9 cellular contexts compared by ENCODE assay signal in the genomic region with DNA sequence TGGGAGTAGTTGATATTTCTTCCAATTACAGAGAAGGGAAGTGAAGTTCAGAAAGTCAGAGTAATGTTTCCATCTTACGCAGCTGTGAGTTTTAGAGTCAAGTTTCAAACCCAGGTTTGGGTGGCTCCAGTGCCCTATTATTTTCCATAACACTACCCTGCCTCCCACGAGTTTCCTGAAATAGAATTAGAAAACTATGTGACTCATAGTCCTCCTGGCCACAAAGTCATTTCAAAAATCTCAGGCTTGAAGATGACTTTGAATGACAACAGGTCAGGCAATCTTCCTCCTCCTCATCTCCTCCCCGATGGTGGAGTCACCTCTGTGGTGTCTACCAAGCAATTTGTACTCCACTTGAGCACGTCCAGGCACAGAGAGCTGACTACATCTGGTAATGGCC.
DNase-seq lines count a peak whose midpoint lies in the region; ATAC-seq, FAIRE-seq and TF ChIP-seq lines count a peak whose summit lies in the region.
"Had no signal": no experiment of that assay in that cellular context is flagged by ENCODE, and none has a peak within 500 bp of the region (broad histone marks: within the 10 kb centered on the region; RNA-seq: fewer than 3 reads in every experiment).

No MANE protein-coding gene starts in this region.

- peaks cover 85% of the 10 kb centered on the region for H3K4me1 Mint-ChIP-seq in activated naive CD8-positive, alpha-beta T cell treated with anti-CD3 and anti-CD28 coated beads for 36 hours
- no peaks in the 10 kb centered on the region for H3K4me1 Mint-ChIP-seq in glutamatergic neuron (ENCODE audit: low read depth, unreplicated experiment)

- no peaks in the 10 kb centered on the region for H3K4me1 ChIP-seq in HepG2 (ENCODE audit: insufficient read depth, low read length)

- no peak for TF ChIP-seq EP300 in HepG2 (IDR thresholded peaks at IDR 0.05; ENCODE audit: low read depth in 2 of 2, low read length in 2 of 2)
- no peak for TF ChIP-seq EP300 in HepG2 (CRISPR knock-in tag; IDR thresholded peaks at IDR 0.05; ENCODE audit: borderline replicate concordance)

- H4K20me1 ChIP-seq in HepG2 (ENCODE audit: insufficient read depth, low read length): no peaks in the 10 kb centered on the region

- no peaks in the 10 kb centered on the region for H3K27me3 ChIP-seq in HepG2 (ENCODE audit: control insufficient read depth in 1 of 2, insufficient read depth in 2 of 2, low read length in 2 of 2)

- peak overlapping the region; percentile 22 for H3K4me3 Mint-ChIP-seq in activated naive CD8-positive, alpha-beta T cell treated with anti-CD3 and anti-CD28 coated beads for 36 hours
- no peak overlapping the region for H3K4me3 Mint-ChIP-seq in glutamatergic neuron (ENCODE audit: unreplicated experiment)

- BruUV-seq in HepG2 (replicated peaks; lab: Mats Ljungman, UMichigan): no TSS peak

- FAIRE-seq in urothelium cell line (lab: Jason Lieb, UNC) (peak; percentile 73), HepG2 (lab: Jason Lieb, UNC) (no peak)
- FAIRE-seq: islet of Langerhans had no signal

- intact Hi-C loops in HepG2 (cut with micrococcal nuclease; ENCODE audit: unreplicated experiment): no loop called here

- ATAC-seq in HG03108 (IDR thresholded peaks at IDR 0.05; ENCODE audit: unreplicated experiment) (peak; percentile 35), HepG2 (no peak)

- no peak overlapping the region for H3K4me3 ChIP-seq in HepG2 (replicated peaks in 1 of 3; ENCODE audit: insufficient read depth in 1 of 3, low read depth in 2 of 3, low read length in 3 of 3)

- peaks cover 24% of the 10 kb centered on the region for H3K36me3 Mint-ChIP-seq in activated naive CD8-positive, alpha-beta T cell treated with anti-CD3 and anti-CD28 coated beads for 36 hours
- no peaks in the 10 kb centered on the region for H3K36me3 Mint-ChIP-seq in glutamatergic neuron (ENCODE audit: unreplicated experiment)

- no peak overlapping the region for H3K27ac ChIP-seq in HepG2 (ENCODE audit: extremely low read length, insufficient read depth, low read length)

- TF ChIP-seq CTCF in HepG2 (CRISPR knock-in tag; IDR thresholded peaks at IDR 0.05): no peak
- TF ChIP-seq CTCF in glutamatergic neuron (IDR thresholded peaks at IDR 0.05; ENCODE audit: partially characterized antibody, unreplicated experiment): no peak

- H3K36me3 ChIP-seq in HepG2 (replicated peaks in 1 of 2; ENCODE audit: control insufficient read depth in 1 of 2, insufficient read depth in 2 of 2, low read length in 2 of 2): no peaks in the 10 kb centered on the region

- H2AFZ ChIP-seq in HepG2 (ENCODE audit: low read length): no peak overlapping the region

- H3K4me2 ChIP-seq in HepG2 (ENCODE audit: low read depth, low read length): no peak overlapping the region

- CTCF ChIA-PET in HepG2 (lab: Yijun Ruan, JAX; ENCODE audit: low intra/inter-chr PET ratio, low total read pairs): no interaction called here

- TF ChIP-seq POLR2A in HepG2 (IDR thresholded peaks at IDR 0.05; ENCODE audit: insufficient read depth in 1 of 2, low read depth in 2 of 2, low read length in 2 of 2): no peak

- H3K9me3 Mint-ChIP-seq in activated naive CD8-positive, alpha-beta T cell treated with anti-CD3 and anti-CD28 coated beads for 36 hours: peaks cover 27% of the 10 kb centered on the region
- H3K9me3 Mint-ChIP-seq in glutamatergic neuron (ENCODE audit: unreplicated experiment): no peaks in the 10 kb centered on the region

- no peak overlapping the region for H3K9ac ChIP-seq in HepG2 (ENCODE audit: insufficient read depth, low read depth, low read length)

- H3K79me2 ChIP-seq in HepG2 (ENCODE audit: insufficient read depth, low read length): no peaks in the 10 kb centered on the region

- H3K27me3 Mint-ChIP-seq in activated naive CD8-positive, alpha-beta T cell treated with anti-CD3 and anti-CD28 coated beads for 36 hours: no peaks in the 10 kb centered on the region
- no peaks in the 10 kb centered on the region for H3K27me3 Mint-ChIP-seq in glutamatergic neuron (ENCODE audit: unreplicated experiment)

- peak overlapping the region; percentile 68 for H3K27ac Mint-ChIP-seq in activated naive CD8-positive, alpha-beta T cell treated with anti-CD3 and anti-CD28 coated beads for 36 hours
- no peak overlapping the region for H3K27ac Mint-ChIP-seq in glutamatergic neuron (ENCODE audit: unreplicated experiment)

- peak; percentile 21 for DNase-seq in stimulated activated CD4-positive, alpha-beta T cell treated with anti-CD3 and anti-CD28 coated beads, Interleukin-12 subunit alpha, Interleukin-12 subunit beta, amount 100 ng/mL, for 4 hours
- no peak for DNase-seq in stimulated activated CD4-positive, alpha-beta T cell treated with anti-CD3 and anti-CD28 coated beads, Interleukin-4, amount 100 ng/mL, for 1 hour
- DNase-seq in activated naive CD8-positive, alpha-beta T cell treated with anti-CD3 and anti-CD28 coated beads for 36 hours: peak; percentile 55
- DNase-seq in urothelium cell line (ENCODE audit: low spot score) (peak; percentile 63), NCI-H128 (lab: John Stamatoyannopoulos, UW; ENCODE audit: unreplicated experiment) (no peak), HepG2 (ENCODE audit: low spot score) (no peak), glutamatergic neuron (no peak)

- TF ChIP-seq RAD21 in HepG2 (CRISPR knock-in tag; IDR thresholded peaks at IDR 0.05): no peak

- WGBS in HepG2 (ENCODE audit: low lambda C conversion rate): 15% methylated on average over 4 of the region's 4 CpGs

- H3K9me3 ChIP-seq in HepG2 (ENCODE audit: low read length): no peaks in the 10 kb centered on the region

- in situ Hi-C loops in HepG2 (cut with HindIII; ENCODE audit: extremely low pct_ligation_motif_present, low pct_unique_long_range_greater_than_20kb): no loop called here

- POLR2A ChIA-PET in HepG2 (lab: Yijun Ruan, JAX): no interaction called here

TF ChIP-seq in HepG2, 621 proteins besides CTCF, POLR2A, EP300 and RAD21 (continues in another document):
- no peak for TF ChIP-seq ZNF891 (CRISPR knock-in tag; IDR thresholded peaks at IDR 0.05)
- no peak for TF ChIP-seq KLF16 (CRISPR knock-in tag; IDR thresholded peaks at IDR 0.05)
- TF ChIP-seq ZBTB38 (CRISPR knock-in tag; IDR thresholded peaks at IDR 0.05): no peak
- no peak for TF ChIP-seq ZFAT (CRISPR knock-in tag; conservative IDR thresholded peaks at IDR 0.05)
- TF ChIP-seq IKZF1 (IDR thresholded peaks at IDR 0.05): no peak
- TF ChIP-seq, protein P1, sequence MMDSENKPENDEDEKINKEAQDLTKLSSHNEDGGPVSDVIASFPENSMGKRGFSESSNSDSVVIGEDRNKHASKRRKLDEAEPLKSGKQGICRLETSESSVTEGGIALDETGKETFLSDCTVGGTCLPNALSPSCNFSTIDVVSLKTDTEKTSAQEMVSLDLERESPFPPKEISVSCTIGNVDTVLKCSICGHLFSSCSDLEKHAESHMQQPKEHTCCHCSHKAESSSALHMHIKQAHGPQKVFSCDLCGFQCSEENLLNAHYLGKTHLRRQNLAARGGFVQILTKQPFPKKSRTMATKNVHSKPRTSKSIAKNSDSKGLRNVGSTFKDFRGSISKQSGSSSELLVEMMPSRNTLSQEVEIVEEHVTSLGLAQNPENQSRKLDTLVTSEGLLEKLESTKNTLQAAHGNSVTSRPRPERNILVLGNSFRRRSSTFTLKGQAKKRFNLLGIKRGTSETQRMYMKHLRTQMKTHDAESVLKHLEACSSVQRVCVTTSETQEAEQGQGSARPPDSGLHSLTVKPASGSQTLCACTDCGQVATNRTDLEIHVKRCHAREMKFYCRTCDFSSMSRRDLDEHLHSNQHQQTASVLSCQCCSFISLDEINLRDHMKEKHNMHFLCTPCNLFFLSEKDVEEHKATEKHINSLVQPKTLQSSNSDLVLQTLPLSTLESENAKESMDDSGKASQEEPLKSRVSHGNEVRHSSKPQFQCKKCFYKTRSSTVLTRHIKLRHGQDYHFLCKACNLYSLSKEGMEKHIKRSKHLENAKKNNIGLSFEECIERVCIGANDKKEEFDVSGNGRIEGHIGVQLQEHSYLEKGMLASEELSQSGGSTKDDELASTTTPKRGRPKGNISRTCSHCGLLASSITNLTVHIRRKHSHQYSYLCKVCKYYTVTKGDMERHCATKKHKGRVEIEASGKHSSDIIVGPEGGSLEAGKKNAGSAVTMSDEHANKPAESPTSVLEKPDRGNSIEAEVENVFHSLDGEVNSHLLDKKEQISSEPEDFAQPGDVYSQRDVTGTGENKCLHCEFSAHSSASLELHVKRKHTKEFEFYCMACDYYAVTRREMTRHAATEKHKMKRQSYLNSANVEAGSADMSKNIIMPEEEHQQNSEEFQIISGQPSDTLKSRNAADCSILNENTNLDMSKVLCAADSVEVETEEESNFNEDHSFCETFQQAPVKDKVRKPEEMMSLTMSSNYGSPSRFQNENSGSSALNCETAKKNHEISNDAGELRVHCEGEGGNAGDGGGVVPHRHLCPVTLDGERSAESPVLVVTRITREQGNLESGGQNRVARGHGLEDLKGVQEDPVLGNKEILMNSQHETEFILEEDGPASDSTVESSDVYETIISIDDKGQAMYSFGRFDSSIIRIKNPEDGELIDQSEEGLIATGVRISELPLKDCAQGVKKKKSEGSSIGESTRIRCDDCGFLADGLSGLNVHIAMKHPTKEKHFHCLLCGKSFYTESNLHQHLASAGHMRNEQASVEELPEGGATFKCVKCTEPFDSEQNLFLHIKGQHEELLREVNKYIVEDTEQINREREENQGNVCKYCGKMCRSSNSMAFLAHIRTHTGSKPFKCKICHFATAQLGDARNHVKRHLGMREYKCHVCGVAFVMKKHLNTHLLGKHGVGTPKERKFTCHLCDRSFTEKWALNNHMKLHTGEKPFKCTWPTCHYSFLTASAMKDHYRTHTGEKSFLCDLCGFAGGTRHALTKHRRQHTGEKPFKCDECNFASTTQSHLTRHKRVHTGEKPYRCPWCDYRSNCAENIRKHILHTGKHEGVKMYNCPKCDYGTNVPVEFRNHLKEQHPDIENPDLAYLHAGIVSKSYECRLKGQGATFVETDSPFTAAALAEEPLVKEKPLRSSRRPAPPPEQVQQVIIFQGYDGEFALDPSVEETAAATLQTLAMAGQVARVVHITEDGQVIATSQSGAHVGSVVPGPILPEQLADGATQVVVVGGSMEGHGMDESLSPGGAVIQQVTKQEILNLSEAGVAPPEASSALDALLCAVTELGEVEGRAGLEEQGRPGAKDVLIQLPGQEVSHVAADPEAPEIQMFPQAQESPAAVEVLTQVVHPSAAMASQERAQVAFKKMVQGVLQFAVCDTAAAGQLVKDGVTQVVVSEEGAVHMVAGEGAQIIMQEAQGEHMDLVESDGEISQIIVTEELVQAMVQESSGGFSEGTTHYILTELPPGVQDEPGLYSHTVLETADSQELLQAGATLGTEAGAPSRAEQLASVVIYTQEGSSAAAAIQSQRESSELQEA (CRISPR knock-in tag; IDR thresholded peaks at IDR 0.05; ENCODE audit: not compliant biosample characterization): no peak
- TF ChIP-seq ZNF749 (CRISPR knock-in tag; IDR thresholded peaks at IDR 0.05; ENCODE audit: borderline replicate concordance): no peak
- TF ChIP-seq MTF2 (CRISPR knock-in tag; IDR thresholded peaks at IDR 0.05; ENCODE audit: borderline replicate concordance): no peak
- no peak for TF ChIP-seq ZNF619 (CRISPR knock-in tag; IDR thresholded peaks at IDR 0.05)
- no peak for TF ChIP-seq ZBTB21 (CRISPR knock-in tag; IDR thresholded peaks at IDR 0.05)
- no peak for TF ChIP-seq ZNF317 (CRISPR knock-in tag; IDR thresholded peaks at IDR 0.05)
- TF ChIP-seq ZNF569 (CRISPR knock-in tag; IDR thresholded peaks at IDR 0.05; ENCODE audit: borderline replicate concordance): no peak

Comparison
In these comparisons a context has a peak if more than half of its experiments do, and no peak if none do; other contexts are left out.
1. DNase-seq: peak in stimulated activated CD4-positive, alpha-beta T cell treated with anti-CD3 and anti-CD28 coated beads, Interleukin-12 subunit alpha, Interleukin-12 subunit beta, amount 100 ng/mL, for 4 hours (single experiment), activated naive CD8-positive, alpha-beta T cell treated with anti-CD3 and anti-CD28 coated beads for 36 hours (single experiment) and urothelium cell line (single experiment); none in stimulated activated CD4-positive, alpha-beta T cell treated with anti-CD3 and anti-CD28 coated beads, Interleukin-4, amount 100 ng/mL, for 1 hour (single experiment), NCI-H128 (single experiment), HepG2 (single experiment) and glutamatergic neuron (single experiment).